Comparison of ENCODE assay signal across 8 cellular contexts in genomic region chr12:52007158-52007921, GRCh38. TPM values are rescaled to one million over a fixed set of nuclear protein-coding genes. Genes with fewer than 3 reads are reported as not detected.
A peak's percentile ranks its signal among the peaks of the same experiment; 100 is the strongest.
DNase-seq lines count a peak whose midpoint lies in the region; ATAC-seq, FAIRE-seq and TF ChIP-seq lines count a peak whose summit lies in the region.

No MANE protein-coding gene starts in this region.

- ATAC-seq in CD4-positive, alpha-beta T cell (ENCODE audit: poor library complexity), result peak; percentile 59
- ATAC-seq in T-helper 17 cell, result peak; percentile 70
- peak; percentile 4 to 36 (median 22) for ATAC-seq in right lobe of liver

- CTCF ChIA-PET in CD4-positive, alpha-beta T cell (lab: Charles Lee), result interaction anchor here (1.8 to 10.8 kb wide), 3 partner anchors 14 to 24 kb away, joined by 9 to 184 read pairs (median 21); no protein-coding TSS in a partner anchor

- TF ChIP-seq CTCF in CD4-positive, alpha-beta T cell (IDR thresholded peaks at IDR 0.05), result no peak
- TF ChIP-seq CTCF in brain microvascular endothelial cell (IDR thresholded peaks at IDR 0.05; ENCODE audit: low read depth, low read length, missing control alignments) (no peak), right lobe of liver (IDR thresholded peaks at IDR 0.05) (no peak)

- H3K27ac Mint-ChIP-seq in CD4-positive, alpha-beta T cell, result peak overlapping the region; percentile 90
- H3K27ac Mint-ChIP-seq in T-helper 17 cell, result peak overlapping the region; percentile 90

- no peaks in the 10 kb centered on the region for H3K9me3 Mint-ChIP-seq in CD4-positive, alpha-beta T cell

- H3K4me3 ChIP-seq in brain microvascular endothelial cell (ENCODE audit: low read depth, low read length) (peak overlapping the region; percentile 64), right lobe of liver (peak overlapping the region; percentile 44 to 53 (median 48))

- in situ Hi-C loops in brain microvascular endothelial cell (cut with HindIII; ENCODE audit: low pct_ligation_motif_present, low sequenced_read_pairs), result no loop called here

- peak; percentile 19 to 62 (median 42) for DNase-seq in CD4-positive, alpha-beta T cell
- DNase-seq in T-helper 17 cell, result peak; percentile 46 to 58 (median 47)
- DNase-seq in brain microvascular endothelial cell, result no peak
- DNase-seq in right lobe of liver, result peak in 1 of 3 donors; percentile 67
- DNase-seq in stimulated activated CD8-positive, alpha-beta memory T cell treated with anti-CD3 and anti-CD28 coated beads, Interleukin-7, amount 100 ng/mL, for 4 hours (ENCODE audit: low read depth in 2 of 2), result peak; percentile 21 to 53
- no peak for DNase-seq in globus pallidus (ENCODE audit: low spot score)
- no peak for DNase-seq in DMS153 treated with DMSO at 0.1 percent for 48 hours (lab: John Stamatoyannopoulos, UW; ENCODE audit: unreplicated experiment)
- no peak for DNase-seq in RCC 7860 (ENCODE audit: low spot score)

- peaks cover 21% of the 10 kb centered on the region for H3K4me1 Mint-ChIP-seq in CD4-positive, alpha-beta T cell (ENCODE audit: low read depth)
- H3K4me1 Mint-ChIP-seq in T-helper 17 cell, result peaks cover 20% of the 10 kb centered on the region

- 17% methylated on average over 15 of the region's 72 CpGs for WGBS in right lobe of liver (ENCODE audit: insufficient coverage, low coverage, low lambda C conversion rate, missing lambda C conversion rate)

- POLR2A ChIA-PET in CD4-positive, alpha-beta T cell (lab: Charles Lee), result interaction anchor here (1.0 to 5.8 kb wide), 7 partner anchors 14 to 999 kb away, joined by 3 to 73 read pairs (median 7); partner anchors contain the start of genes ATG101, EIF4B and NR4A1

- H3K4me1 ChIP-seq in right lobe of liver, result peaks cover 0 to 9% (median 0%) of the 10 kb centered on the region in 4 donors

- intact Hi-C loops in CD4-positive, alpha-beta T cell (cut with DNase I, micrococcal nuclease), result loop anchor here in 1 of 2 experiments (1.0 to 2.0 kb wide), 2 partner anchors 17 to 44 kb away; partner anchors contain the start of gene NR4A1
- intact Hi-C loops in right lobe of liver (cut with DNase I), result loop anchor here in 1 of 2 donors (5.0 kb wide), 1 partner anchor 115 kb away; no protein-coding TSS in a partner anchor

- no peaks in the 10 kb centered on the region for H3K27me3 Mint-ChIP-seq in CD4-positive, alpha-beta T cell
- H3K27me3 Mint-ChIP-seq in T-helper 17 cell, result no peaks in the 10 kb centered on the region

- no peak for FAIRE-seq in RCC 7860 (lab: Jason Lieb, UNC)

- H3K27me3 ChIP-seq in CD4-positive, alpha-beta T cell (ENCODE audit: control insufficient read depth, insufficient read depth, low read length), result no peaks in the 10 kb centered on the region
- H3K27me3 ChIP-seq in brain microvascular endothelial cell (replicated peaks) (peaks cover 16% of the 10 kb centered on the region), right lobe of liver (no peaks in the 10 kb centered on the region)

- no peaks in the 10 kb centered on the region for H3K9me3 ChIP-seq in CD4-positive, alpha-beta T cell (ENCODE audit: control insufficient read depth, low read length)
- H3K9me3 ChIP-seq in T-helper 17 cell (ENCODE audit: control insufficient read depth, low read length, poor library complexity, severe bottlenecking) (no peaks in the 10 kb centered on the region), right lobe of liver (no peaks in the 10 kb centered on the region)

- peak overlapping the region; percentile 75 for H3K27ac ChIP-seq in CD4-positive, alpha-beta T cell (ENCODE audit: low read depth, low read length)
- H3K27ac ChIP-seq in brain microvascular endothelial cell (no peak overlapping the region), right lobe of liver (peak overlapping the region; percentile 57 to 75 (median 64))

- H3K36me3 Mint-ChIP-seq in CD4-positive, alpha-beta T cell (ENCODE audit: low read depth), result peaks cover 44% of the 10 kb centered on the region
- H3K36me3 Mint-ChIP-seq in T-helper 17 cell (ENCODE audit: low read depth), result no peaks in the 10 kb centered on the region

- peak overlapping the region; percentile 97 for H3K4me3 Mint-ChIP-seq in CD4-positive, alpha-beta T cell
- peak overlapping the region; percentile 91 for H3K4me3 Mint-ChIP-seq in T-helper 17 cell

- TF ChIP-seq POLR2A in right lobe of liver (IDR thresholded peaks at IDR 0.05), result peak; percentile 26

- H3K36me3 ChIP-seq in brain microvascular endothelial cell (replicated peaks) (no peaks in the 10 kb centered on the region), right lobe of liver (no peaks in the 10 kb centered on the region)

RNA-seq across cellular contexts. Expression of gene TAMALIN, which starts 0.6 kb away (rescaled TPM):
- total RNA-seq in CD4-positive, alpha-beta T cell, result 100 to 1,000 TPM; 495 to 525 TPM
- 100 to 1,000 TPM; 491 to 562 TPM for total RNA-seq in T-helper 17 cell
- 1 to 10 TPM; 2.9 to 6.5 (median 3.9) TPM for total RNA-seq in right lobe of liver

RNA-seq across cellular contexts. Expression of gene NR4A1, which starts 43.9 kb away (rescaled TPM):
- 10 to 100 TPM; 67.0 to 79.2 TPM for total RNA-seq in CD4-positive, alpha-beta T cell
- total RNA-seq in T-helper 17 cell (100 to 1,000 TPM in 1 of 2 donors, 10 to 100 TPM in 1; 79.2 to 133 TPM), right lobe of liver (1 to 10 TPM; 5.0 to 8.8 (median 7.7) TPM)

RNA-seq across cellular contexts. Expression of gene ACVR1B, which starts 55.8 kb away (rescaled TPM):
- 10 to 100 TPM; 14.2 to 14.5 TPM for total RNA-seq in CD4-positive, alpha-beta T cell
- total RNA-seq in T-helper 17 cell (1 to 10 TPM; 6.5 to 8.7 TPM), right lobe of liver (10 to 100 TPM; 14.1 to 28.0 (median 25.0) TPM)

Comparison
In these comparisons a context has a peak if more than half of its experiments do, and no peak if none do; other contexts are left out.
1. DNase-seq: peak in CD4-positive, alpha-beta T cell (10 of 10), T-helper 17 cell (3 of 3) and stimulated activated CD8-positive, alpha-beta memory T cell treated with anti-CD3 and anti-CD28 coated beads, Interleukin-7, amount 100 ng/mL, for 4 hours (2 of 2); none in brain microvascular endothelial cell (single experiment), globus pallidus (single experiment), DMS153 treated with DMSO at 0.1 percent for 48 hours (single experiment) and RCC 7860 (single experiment).
2. RNA of gene TAMALIN, which starts 0.6 kb away (total RNA-seq): 491 to 562 TPM in T-helper 17 cell and 495 to 525 TPM in CD4-positive, alpha-beta T cell; 2.9 to 6.5 TPM in right lobe of liver; every median in the first group is over 10 times any median in the second.
3. RNA of gene NR4A1, which starts 43.9 kb away (total RNA-seq): 79.2 to 133 TPM in T-helper 17 cell and 67.0 to 79.2 TPM in CD4-positive, alpha-beta T cell; 5.0 to 8.8 TPM in right lobe of liver; every median in the first group is over 4 times any median in the second.
4. Peak in every context shown above with its lines, with median percentiles within 50 percentile points of each other: ATAC-seq.